1 cellular context compared by ENCODE assay signal in the genomic region with DNA sequence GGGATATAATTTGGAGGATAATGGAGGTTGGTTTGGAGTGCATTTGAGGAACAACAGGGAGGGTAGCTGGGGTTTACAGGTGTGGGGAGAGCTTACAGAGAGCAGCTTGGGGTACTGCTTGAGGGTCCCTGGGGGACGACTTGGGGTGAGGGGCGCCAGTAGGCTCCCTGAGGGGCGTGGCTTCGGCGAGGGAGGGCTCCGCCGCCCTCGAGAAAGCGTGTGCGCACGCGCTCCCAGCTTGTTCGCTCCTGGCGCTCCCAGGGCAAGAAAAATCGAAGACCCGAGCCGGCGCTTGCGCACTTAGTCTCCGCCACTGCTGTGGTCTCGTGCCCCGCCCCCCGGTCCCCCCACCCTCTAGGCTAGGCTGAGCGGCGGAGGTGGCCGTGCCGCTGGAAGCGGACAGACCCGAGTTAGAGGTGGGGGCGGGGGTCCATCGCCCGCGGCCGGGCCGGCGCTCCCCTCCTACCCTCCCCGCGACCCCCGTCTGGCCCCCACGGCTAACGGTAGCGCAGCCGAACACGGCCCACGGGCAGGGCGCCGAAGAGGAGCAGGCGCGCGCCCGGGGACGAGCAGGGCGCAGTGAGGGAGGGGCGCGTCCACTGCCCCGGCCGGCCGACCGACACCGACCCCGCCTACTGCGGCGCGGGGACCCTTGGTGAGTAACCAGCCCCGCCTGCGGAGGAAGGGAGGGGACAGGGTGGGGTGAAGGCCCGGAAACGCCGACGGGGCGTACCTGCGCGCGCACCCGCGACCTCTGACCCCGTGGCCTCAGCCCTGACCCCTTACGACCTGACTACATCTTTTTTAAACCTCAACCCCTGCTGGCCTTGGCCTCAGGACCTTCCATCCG.
TF ChIP-seq lines count a peak whose summit lies in the region.

No MANE protein-coding gene starts in this region.

TF ChIP-seq in H1, 55 proteins besides CTCF, POLR2A, EP300 and RAD21:
- TF ChIP-seq, protein P1, sequence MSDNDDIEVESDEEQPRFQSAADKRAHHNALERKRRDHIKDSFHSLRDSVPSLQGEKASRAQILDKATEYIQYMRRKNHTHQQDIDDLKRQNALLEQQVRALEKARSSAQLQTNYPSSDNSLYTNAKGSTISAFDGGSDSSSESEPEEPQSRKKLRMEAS (IDR thresholded peaks at IDR 0.05) = peak; percentile 64
- TF ChIP-seq EZH2 (IDR thresholded peaks at IDR 0.05; ENCODE audit: low read depth, low read length, severe bottlenecking) (no peak), ASH2L (IDR thresholded peaks at IDR 0.05; ENCODE audit: low read length) (peak; percentile 41), SP1 (IDR thresholded peaks at IDR 0.05; ENCODE audit: low read depth, low read length) (no peak), CHD1 (IDR thresholded peaks at IDR 0.05; ENCODE audit: low read depth, low read length) (no peak), EGR1 (IDR thresholded peaks at IDR 0.05; ENCODE audit: borderline replicate concordance, low read depth, low read length) (no peak), YY1 (IDR thresholded peaks at IDR 0.05; ENCODE audit: low read depth, low read length) (no peak), TAF7 (optimal IDR thresholded peaks at IDR 0.05; ENCODE audit: borderline replicate concordance, low read depth, low read length) (no peak), RNF2 (IDR thresholded peaks at IDR 0.05; ENCODE audit: borderline replicate concordance, low read depth, low read length, missing control alignments, poor library complexity, severe bottlenecking) (no peak), SP4 (IDR thresholded peaks at IDR 0.05; ENCODE audit: low read length) (no peak), HDAC6 (IDR thresholded peaks at IDR 0.05; ENCODE audit: low read depth, low read length) (no peak), TBP (IDR thresholded peaks at IDR 0.05; ENCODE audit: low read depth, low read length) (peak; percentile 10; the same call in 1 of the 2 replicates), RBBP5 (IDR thresholded peaks at IDR 0.05; ENCODE audit: borderline replicate concordance, low read depth, low read length) (peak; percentile 43; the same call in 1 of the 2 replicates), SIX5 (IDR thresholded peaks at IDR 0.05; ENCODE audit: low read depth, low read length) (no peak), NRF1 (IDR thresholded peaks at IDR 0.05; ENCODE audit: low read depth, low read length) (peak; percentile 54), CHD2 (IDR thresholded peaks at IDR 0.05; ENCODE audit: low read length) (no peak), CBX5 (IDR thresholded peaks at IDR 0.05; ENCODE audit: low read depth, low read length) (no peak), FOSL1 (IDR thresholded peaks at IDR 0.05; ENCODE audit: insufficient read depth, low read depth, low read length) (no peak), RXRA (IDR thresholded peaks at IDR 0.05; ENCODE audit: insufficient read depth, low read depth, low read length) (0 out of 2 replicates have a peak, but pooled peaks have one; percentile 44), NANOG (IDR thresholded peaks at IDR 0.05; ENCODE audit: insufficient read depth, low read depth, low read length, poor library complexity, severe bottlenecking) (no peak), SP2 (IDR thresholded peaks at IDR 0.05; ENCODE audit: low read length) (no peak), PHF8 (conservative IDR thresholded peaks at IDR 0.05; ENCODE audit: low read depth, low read length) (peak; percentile 73), GTF2F1 (IDR thresholded peaks at IDR 0.05; ENCODE audit: borderline replicate concordance, low read depth, low read length) (no peak), CEBPB (IDR thresholded peaks at IDR 0.05; ENCODE audit: low read depth, low read length) (no peak)
- TF ChIP-seq, protein P2, sequence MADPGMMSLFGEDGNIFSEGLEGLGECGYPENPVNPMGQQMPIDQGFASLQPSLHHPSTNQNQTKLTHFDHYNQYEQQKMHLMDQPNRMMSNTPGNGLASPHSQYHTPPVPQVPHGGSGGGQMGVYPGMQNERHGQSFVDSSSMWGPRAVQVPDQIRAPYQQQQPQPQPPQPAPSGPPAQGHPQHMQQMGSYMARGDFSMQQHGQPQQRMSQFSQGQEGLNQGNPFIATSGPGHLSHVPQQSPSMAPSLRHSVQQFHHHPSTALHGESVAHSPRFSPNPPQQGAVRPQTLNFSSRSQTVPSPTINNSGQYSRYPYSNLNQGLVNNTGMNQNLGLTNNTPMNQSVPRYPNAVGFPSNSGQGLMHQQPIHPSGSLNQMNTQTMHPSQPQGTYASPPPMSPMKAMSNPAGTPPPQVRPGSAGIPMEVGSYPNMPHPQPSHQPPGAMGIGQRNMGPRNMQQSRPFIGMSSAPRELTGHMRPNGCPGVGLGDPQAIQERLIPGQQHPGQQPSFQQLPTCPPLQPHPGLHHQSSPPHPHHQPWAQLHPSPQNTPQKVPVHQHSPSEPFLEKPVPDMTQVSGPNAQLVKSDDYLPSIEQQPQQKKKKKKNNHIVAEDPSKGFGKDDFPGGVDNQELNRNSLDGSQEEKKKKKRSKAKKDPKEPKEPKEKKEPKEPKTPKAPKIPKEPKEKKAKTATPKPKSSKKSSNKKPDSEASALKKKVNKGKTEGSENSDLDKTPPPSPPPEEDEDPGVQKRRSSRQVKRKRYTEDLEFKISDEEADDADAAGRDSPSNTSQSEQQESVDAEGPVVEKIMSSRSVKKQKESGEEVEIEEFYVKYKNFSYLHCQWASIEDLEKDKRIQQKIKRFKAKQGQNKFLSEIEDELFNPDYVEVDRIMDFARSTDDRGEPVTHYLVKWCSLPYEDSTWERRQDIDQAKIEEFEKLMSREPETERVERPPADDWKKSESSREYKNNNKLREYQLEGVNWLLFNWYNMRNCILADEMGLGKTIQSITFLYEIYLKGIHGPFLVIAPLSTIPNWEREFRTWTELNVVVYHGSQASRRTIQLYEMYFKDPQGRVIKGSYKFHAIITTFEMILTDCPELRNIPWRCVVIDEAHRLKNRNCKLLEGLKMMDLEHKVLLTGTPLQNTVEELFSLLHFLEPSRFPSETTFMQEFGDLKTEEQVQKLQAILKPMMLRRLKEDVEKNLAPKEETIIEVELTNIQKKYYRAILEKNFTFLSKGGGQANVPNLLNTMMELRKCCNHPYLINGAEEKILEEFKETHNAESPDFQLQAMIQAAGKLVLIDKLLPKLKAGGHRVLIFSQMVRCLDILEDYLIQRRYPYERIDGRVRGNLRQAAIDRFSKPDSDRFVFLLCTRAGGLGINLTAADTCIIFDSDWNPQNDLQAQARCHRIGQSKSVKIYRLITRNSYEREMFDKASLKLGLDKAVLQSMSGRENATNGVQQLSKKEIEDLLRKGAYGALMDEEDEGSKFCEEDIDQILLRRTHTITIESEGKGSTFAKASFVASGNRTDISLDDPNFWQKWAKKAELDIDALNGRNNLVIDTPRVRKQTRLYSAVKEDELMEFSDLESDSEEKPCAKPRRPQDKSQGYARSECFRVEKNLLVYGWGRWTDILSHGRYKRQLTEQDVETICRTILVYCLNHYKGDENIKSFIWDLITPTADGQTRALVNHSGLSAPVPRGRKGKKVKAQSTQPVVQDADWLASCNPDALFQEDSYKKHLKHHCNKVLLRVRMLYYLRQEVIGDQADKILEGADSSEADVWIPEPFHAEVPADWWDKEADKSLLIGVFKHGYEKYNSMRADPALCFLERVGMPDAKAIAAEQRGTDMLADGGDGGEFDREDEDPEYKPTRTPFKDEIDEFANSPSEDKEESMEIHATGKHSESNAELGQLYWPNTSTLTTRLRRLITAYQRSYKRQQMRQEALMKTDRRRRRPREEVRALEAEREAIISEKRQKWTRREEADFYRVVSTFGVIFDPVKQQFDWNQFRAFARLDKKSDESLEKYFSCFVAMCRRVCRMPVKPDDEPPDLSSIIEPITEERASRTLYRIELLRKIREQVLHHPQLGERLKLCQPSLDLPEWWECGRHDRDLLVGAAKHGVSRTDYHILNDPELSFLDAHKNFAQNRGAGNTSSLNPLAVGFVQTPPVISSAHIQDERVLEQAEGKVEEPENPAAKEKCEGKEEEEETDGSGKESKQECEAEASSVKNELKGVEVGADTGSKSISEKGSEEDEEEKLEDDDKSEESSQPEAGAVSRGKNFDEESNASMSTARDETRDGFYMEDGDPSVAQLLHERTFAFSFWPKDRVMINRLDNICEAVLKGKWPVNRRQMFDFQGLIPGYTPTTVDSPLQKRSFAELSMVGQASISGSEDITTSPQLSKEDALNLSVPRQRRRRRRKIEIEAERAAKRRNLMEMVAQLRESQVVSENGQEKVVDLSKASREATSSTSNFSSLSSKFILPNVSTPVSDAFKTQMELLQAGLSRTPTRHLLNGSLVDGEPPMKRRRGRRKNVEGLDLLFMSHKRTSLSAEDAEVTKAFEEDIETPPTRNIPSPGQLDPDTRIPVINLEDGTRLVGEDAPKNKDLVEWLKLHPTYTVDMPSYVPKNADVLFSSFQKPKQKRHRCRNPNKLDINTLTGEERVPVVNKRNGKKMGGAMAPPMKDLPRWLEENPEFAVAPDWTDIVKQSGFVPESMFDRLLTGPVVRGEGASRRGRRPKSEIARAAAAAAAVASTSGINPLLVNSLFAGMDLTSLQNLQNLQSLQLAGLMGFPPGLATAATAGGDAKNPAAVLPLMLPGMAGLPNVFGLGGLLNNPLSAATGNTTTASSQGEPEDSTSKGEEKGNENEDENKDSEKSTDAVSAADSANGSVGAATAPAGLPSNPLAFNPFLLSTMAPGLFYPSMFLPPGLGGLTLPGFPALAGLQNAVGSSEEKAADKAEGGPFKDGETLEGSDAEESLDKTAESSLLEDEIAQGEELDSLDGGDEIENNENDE (IDR thresholded peaks at IDR 0.05; ENCODE audit: insufficient replicate concordance, low read length) = no peak
- TF ChIP-seq, protein P3, sequence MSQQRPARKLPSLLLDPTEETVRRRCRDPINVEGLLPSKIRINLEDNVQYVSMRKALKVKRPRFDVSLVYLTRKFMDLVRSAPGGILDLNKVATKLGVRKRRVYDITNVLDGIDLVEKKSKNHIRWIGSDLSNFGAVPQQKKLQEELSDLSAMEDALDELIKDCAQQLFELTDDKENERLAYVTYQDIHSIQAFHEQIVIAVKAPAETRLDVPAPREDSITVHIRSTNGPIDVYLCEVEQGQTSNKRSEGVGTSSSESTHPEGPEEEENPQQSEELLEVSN (IDR thresholded peaks at IDR 0.05) = peak; percentile 77
